ENCODE assay signal across 7 cellular contexts in the genomic region with DNA sequence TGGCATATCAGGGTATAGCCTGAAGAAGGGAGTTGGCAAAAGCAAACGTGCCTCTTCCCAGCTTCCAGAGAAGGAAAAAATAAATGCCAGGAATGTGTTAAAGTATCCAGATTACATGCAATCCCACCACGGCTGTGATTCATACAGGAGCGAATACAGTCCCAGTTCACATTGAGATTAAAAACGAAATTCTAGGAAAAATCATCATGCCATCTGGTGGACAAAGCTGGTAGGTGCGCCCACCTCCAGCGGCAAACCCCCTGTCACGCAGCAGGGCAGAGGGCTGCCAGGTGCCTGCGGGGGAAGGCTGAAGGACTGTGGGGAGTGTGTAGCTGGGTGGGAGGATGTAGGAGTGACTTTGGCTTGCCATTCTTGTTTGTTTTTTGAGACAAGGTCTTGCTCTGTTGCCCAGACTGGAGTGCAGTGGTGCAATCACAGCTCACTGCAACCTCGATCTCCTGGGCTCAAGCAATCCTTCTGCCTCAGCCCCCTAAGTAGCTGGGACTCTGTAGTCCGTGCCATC. TPM values are rescaled to one million over a fixed set of nuclear protein-coding genes. Genes with fewer than 3 reads are reported as not detected.
DNase-seq lines count a peak whose midpoint lies in the region; ATAC-seq, FAIRE-seq and TF ChIP-seq lines count a peak whose summit lies in the region.

No MANE protein-coding gene starts in this region.

- SMC1A ChIA-PET in GM12878 (lab: Charles Lee; ENCODE audit: uncharacterized antibody, unreplicated experiment) = interaction anchor here (0.7 to 2.5 kb wide), 9 partner anchors 18 to 114 kb away, joined by 3 to 24 read pairs (median 4); partner anchors contain the start of genes QPCTL, SIX5 and SNRPD2

- FAIRE-seq in GM12878 (lab: Jason Lieb, UNC) = peak; percentile 41

- TF ChIP-seq CTCF in GM10248 (IDR thresholded peaks at IDR 0.05; ENCODE audit: control extremely low read depth, extremely low read depth, low read depth, missing control alignments) (peak; percentile 72), GM12878 (IDR thresholded peaks at IDR 0.05 in 2 of 3, conservative IDR thresholded peaks at IDR 0.05 in 1 of 3; ENCODE audit: control insufficient read depth in 2 of 3, extremely low read depth in 1 of 3, insufficient read depth in 1 of 3, low read depth in 3 of 3, low read length in 3 of 3) (peak; percentile 75 to 91 (median 85))

- RAD21 ChIA-PET in GM12878 (lab: Charles Lee; ENCODE audit: unreplicated experiment) = interaction anchor here (0.8 to 4.8 kb wide), 4 partner anchors 27 to 158 kb away, joined by 3 to 63 read pairs (median 4); partner anchors contain the start of gene SIX5

- in situ Hi-C loops in GM12878 (cut with MboI) = no loop called here

- CTCF ChIA-PET in GM10248 (lab: Yijun Ruan, JAX) = interaction anchor here (0.7 to 11.7 kb wide), 33 partner anchors 9 to 707 kb away, joined by 3 to 113 read pairs (median 4); partner anchors contain the start of genes DMPK, FOXA3, RSPH6A and SIX5
- CTCF ChIA-PET in GM12878 (lab: Yijun Ruan, JAX) = interaction anchor here (0.6 to 8.1 kb wide), 28 partner anchors 8 to 360 kb away, joined by 3 to 110 read pairs (median 4); partner anchors contain the start of genes FBXO46, MYPOP, QPCTL and RSPH6A

- POLR2A ChIA-PET in GM10248 (lab: Yijun Ruan, JAX) = interaction anchor here (0.6 kb wide), 1 partner anchor 201 kb away, joined by 3 read pairs; no protein-coding TSS in a partner anchor
- POLR2A ChIA-PET in GM12878 (lab: Charles Lee) = interaction anchor here (0.6 to 2.0 kb wide), 6 partner anchors 29 to 286 kb away, joined by 3 to 9 read pairs (median 3); no protein-coding TSS in a partner anchor

- H3K4me1 ChIP-seq in GM12878 (ENCODE audit: control insufficient read depth, insufficient read depth, low read length) = peaks cover 8% of the 10 kb centered on the region

- TF ChIP-seq RAD21 in GM12878 (IDR thresholded peaks at IDR 0.05; ENCODE audit: insufficient read depth, low read depth, low read length) = peak; percentile 39; the same call in 1 of the 2 replicates

- no peak overlapping the region for H3K9ac ChIP-seq in GM12878 (ENCODE audit: control insufficient read depth, insufficient read depth, low read length)

- H2AFZ ChIP-seq in GM12878 (ENCODE audit: control insufficient read depth, low read depth, low read length) = no peak overlapping the region

- ATAC-seq in T-helper 17 cell = peak; percentile 96
- peak; percentile 93 for ATAC-seq in GM12878
- ATAC-seq in HG03175 (IDR thresholded peaks at IDR 0.05; ENCODE audit: unreplicated experiment) = no peak

- no peak overlapping the region for H3K27ac Mint-ChIP-seq in T-helper 17 cell

- H3K4me2 ChIP-seq in GM12878 (ENCODE audit: control insufficient read depth, insufficient read depth) = 0 out of 2 replicates have a peak overlapping the region, but pooled peaks have one; percentile 4

- H3K36me3 ChIP-seq in GM12878 (ENCODE audit: control insufficient read depth in 2 of 2, insufficient read depth in 2 of 2, low read length in 1 of 2) = no peaks in the 10 kb centered on the region

- TF ChIP-seq POLR2A in GM12878 (IDR thresholded peaks at IDR 0.05; ENCODE audit: low read depth, low read length) = no peak

- H3K79me2 ChIP-seq in GM12878 (ENCODE audit: control insufficient read depth, insufficient read depth, low read length) = no peaks in the 10 kb centered on the region

- WGBS in GM12878 (ENCODE audit: insufficient coverage, insufficient replicate concordance, low lambda C conversion rate, missing lambda C conversion rate) = 0% methylated on average over 10 of the region's 10 CpGs

- no peaks in the 10 kb centered on the region for H3K9me3 ChIP-seq in T-helper 17 cell (ENCODE audit: control insufficient read depth, low read length, poor library complexity, severe bottlenecking)
- H3K9me3 ChIP-seq in GM12878 (replicated peaks; ENCODE audit: control insufficient read depth, insufficient read depth, low read length) = no peaks in the 10 kb centered on the region

- H3K4me1 Mint-ChIP-seq in T-helper 17 cell = peaks cover 11% of the 10 kb centered on the region

- BruUV-seq in GM12878 (replicated peaks; lab: Mats Ljungman, UMichigan) = no TSS peak

- no peaks in the 10 kb centered on the region for H3K36me3 Mint-ChIP-seq in T-helper 17 cell (ENCODE audit: low read depth)

- H4K20me1 ChIP-seq in GM12878 (ENCODE audit: control insufficient read depth, insufficient read depth) = no peaks in the 10 kb centered on the region

- H3K27me3 Mint-ChIP-seq in T-helper 17 cell = peaks cover 42% of the 10 kb centered on the region

- DNase-seq in GM10248 (ENCODE audit: extremely low spot score) (peak; percentile 81), MV-4-11 (lab: John Stamatoyannopoulos, UW) (peak; percentile 23), T-helper 17 cell (peak; percentile 42 to 54 (median 45)), GM12878 (ENCODE audit: low read depth, low spot score) (peak; percentile 23), iris pigment epithelial cell (ENCODE audit: low read depth) (peak; percentile 59)
- peak; percentile 67 for DNase-seq in stimulated activated CD4-positive, alpha-beta T cell treated with anti-CD3 and anti-CD28 coated beads, Interleukin-15, amount 100 ng/mL, for 24 hours

- TF ChIP-seq EP300 in GM12878 (IDR thresholded peaks at IDR 0.05; ENCODE audit: borderline replicate concordance in 1 of 2, control insufficient read depth in 1 of 2, low read depth in 2 of 2, low read length in 2 of 2) = no peak

- no peak overlapping the region for H3K4me3 ChIP-seq in GM12878

- H3K27me3 ChIP-seq in GM12878 (replicated peaks in 1 of 2; ENCODE audit: control insufficient read depth in 2 of 2, insufficient read depth in 2 of 2, low read length in 1 of 2) = no peaks in the 10 kb centered on the region

- intact Hi-C loops in GM12878 (cut with micrococcal nuclease; ENCODE audit: unreplicated experiment) = loop anchor here (2.0 kb wide), 1 partner anchor 28 kb away; no protein-coding TSS in a partner anchor

- H3K27ac ChIP-seq in GM12878 (ENCODE audit: control insufficient read depth, insufficient read depth) = no peak overlapping the region

- H3K4me3 Mint-ChIP-seq in T-helper 17 cell = no peak overlapping the region

RNA-seq across cellular contexts. Expression of gene DMWD, which starts 6.4 kb away (rescaled TPM):
- total RNA-seq in T-helper 17 cell (10 to 100 TPM; 28.3 to 49.1 TPM), GM12878 (2014; rRNA removed) (28.7 and 31.2 TPM in 2 replicates), GM12878 (2014; rRNA removed; fragmentation: Illumina TruSeq; extraction: Trizol) (15.7 and 17.8 TPM in 2 replicates), GM12878 (2021) (51.3 and 56.0 TPM in 2 replicates)
- total RNA-seq in GM12878 (2013; cell fraction: nucleolus; rRNA removed) = 87.3 and 99.9 TPM in 2 replicates
- polyA plus RNA-seq in GM12878 (2011; ENCODE audit: low read depth) = 7.9 TPM
- polyA plus RNA-seq in GM12878 (2011; rRNA removed) (8.2 and 13.2 TPM in 2 replicates), GM12878 (2014; fragmentation: Illumina TruSeq; extraction: Trizol) (5.3 and 10.1 TPM in 2 replicates), GM12878 (2014; fragmentation: Nextera tagmentation; extraction: Ambion mirVana) (1 to 10 TPM; 3.5 to 3.8 TPM), GM12878 (2014; rRNA removed) (31.7 and 38.9 TPM in 2 replicates), GM12878 (2016; fragmentation: Nextera tagmentation; extraction: Ambion mirVana) (1 to 10 TPM; 5.2 to 7.6 TPM)
- polyA plus RNA-seq in GM12878 (2011; cell fraction: cytosol; rRNA removed) = 16.4 and 22.2 TPM in 2 replicates
- 55.0 and 67.0 TPM in 2 replicates for polyA plus RNA-seq in GM12878 (2011; cell fraction: nucleus; rRNA removed)
- 17.8 and 24.1 TPM in 2 replicates for polyA plus RNA-seq in GM12878 (2012)
- polyA minus RNA-seq in GM12878 (2011; rRNA and poly(A)+ RNA removed) = 21.9 and 39.8 TPM in 2 replicates
- 10.2 and 18.1 TPM in 2 replicates for polyA minus RNA-seq in GM12878 (2011; cell fraction: cytosol; rRNA and poly(A)+ RNA removed)
- 32.9 and 77.0 TPM in 2 replicates for polyA minus RNA-seq in GM12878 (2011; cell fraction: nucleus; rRNA and poly(A)+ RNA removed)

RNA-seq across cellular contexts. Expression of gene RSPH6A, which starts 16.1 kb away (rescaled TPM):
- total RNA-seq in T-helper 17 cell (under 1 TPM; 0.10 to 0.34 TPM), GM12878 (2014; rRNA removed) (0.06 and 0.16 TPM in 2 replicates), GM12878 (2014; rRNA removed; fragmentation: Illumina TruSeq; extraction: Trizol) (0.14 and 0.18 TPM in 2 replicates), GM12878 (2021) (0.37 and 0.41 TPM in 2 replicates)
- 2.9 and 4.0 TPM in 2 replicates for total RNA-seq in GM12878 (2013; cell fraction: nucleolus; rRNA removed)
- not detected for polyA plus RNA-seq in GM12878 (2011; ENCODE audit: low read depth)
- polyA plus RNA-seq in GM12878 (2011; rRNA removed) (0.06 TPM in 1 of 2 replicates, not detected in the other), GM12878 (2014; fragmentation: Illumina TruSeq; extraction: Trizol) (0.03 TPM in 1 of 2 replicates, not detected in the other), GM12878 (2014; fragmentation: Nextera tagmentation; extraction: Ambion mirVana) (not detected), GM12878 (2014; rRNA removed) (0.29 and 0.37 TPM in 2 replicates), GM12878 (2016; fragmentation: Nextera tagmentation; extraction: Ambion mirVana) (under 1 TPM in 1 of 2 experiments, not detected in 1; 0.25 TPM)
- 0.12 and 0.13 TPM in 2 replicates for polyA plus RNA-seq in GM12878 (2011; cell fraction: cytosol; rRNA removed)
- polyA plus RNA-seq in GM12878 (2011; cell fraction: nucleus; rRNA removed) = 0.43 and 0.76 TPM in 2 replicates
- polyA plus RNA-seq in GM12878 (2012) = 0.14 TPM in 1 of 2 replicates, not detected in the other
- polyA minus RNA-seq in GM12878 (2011; rRNA and poly(A)+ RNA removed) = 0.15 and 0.36 TPM in 2 replicates
- polyA minus RNA-seq in GM12878 (2011; cell fraction: cytosol; rRNA and poly(A)+ RNA removed) = 0.52 TPM in 1 of 2 replicates, not detected in the other
- 0.60 and 0.96 TPM in 2 replicates for polyA minus RNA-seq in GM12878 (2011; cell fraction: nucleus; rRNA and poly(A)+ RNA removed)

RNA-seq across cellular contexts. Expression of gene DMPK, which starts 16.8 kb away (rescaled TPM):
- 10 to 100 TPM; 18.7 to 35.8 TPM for total RNA-seq in T-helper 17 cell
- 24.3 and 27.6 TPM in 2 replicates for total RNA-seq in GM12878 (2013; cell fraction: nucleolus; rRNA removed)
- 5.7 and 6.6 TPM in 2 replicates for total RNA-seq in GM12878 (2014; rRNA removed)
- 4.9 and 5.1 TPM in 2 replicates for total RNA-seq in GM12878 (2014; rRNA removed; fragmentation: Illumina TruSeq; extraction: Trizol)
- total RNA-seq in GM12878 (2021) = 26.7 and 33.6 TPM in 2 replicates
- polyA plus RNA-seq in GM12878 (2011; ENCODE audit: low read depth) = 18.1 TPM
- 3.9 and 5.4 TPM in 2 replicates for polyA plus RNA-seq in GM12878 (2011; rRNA removed)
- 5.1 and 8.4 TPM in 2 replicates for polyA plus RNA-seq in GM12878 (2011; cell fraction: cytosol; rRNA removed)
- polyA plus RNA-seq in GM12878 (2011; cell fraction: nucleus; rRNA removed) = 102 and 132 TPM in 2 replicates
- polyA plus RNA-seq in GM12878 (2012) = 21.5 and 29.6 TPM in 2 replicates
- polyA plus RNA-seq in GM12878 (2014; fragmentation: Illumina TruSeq; extraction: Trizol) = 4.0 and 7.6 TPM in 2 replicates
- polyA plus RNA-seq in GM12878 (2014; fragmentation: Nextera tagmentation; extraction: Ambion mirVana) = under 1 TPM; 0.60 to 0.84 TPM
- 27.8 and 35.4 TPM in 2 replicates for polyA plus RNA-seq in GM12878 (2014; rRNA removed)
- polyA plus RNA-seq in GM12878 (2016; fragmentation: Nextera tagmentation; extraction: Ambion mirVana) = 1 to 10 TPM; 3.2 to 3.5 TPM
- polyA minus RNA-seq in GM12878 (2011; rRNA and poly(A)+ RNA removed) = 4.6 and 15.0 TPM in 2 replicates
- 3.2 and 4.1 TPM in 2 replicates for polyA minus RNA-seq in GM12878 (2011; cell fraction: cytosol; rRNA and poly(A)+ RNA removed)
- polyA minus RNA-seq in GM12878 (2011; cell fraction: nucleus; rRNA and poly(A)+ RNA removed) = 8.1 and 21.7 TPM in 2 replicates

RNA-seq across cellular contexts. Expression of gene SIX5, which starts 30.0 kb away (rescaled TPM):
- total RNA-seq in T-helper 17 cell = under 1 TPM; 0.42 to 0.44 TPM
- total RNA-seq in GM12878 (2013; cell fraction: nucleolus; rRNA removed) = 5.6 and 6.7 TPM in 2 replicates
- total RNA-seq in GM12878 (2014; rRNA removed) = 3.9 and 5.8 TPM in 2 replicates
- 2.7 TPM in 2 replicates for total RNA-seq in GM12878 (2014; rRNA removed; fragmentation: Illumina TruSeq; extraction: Trizol)
- 10.1 and 10.5 TPM in 2 replicates for total RNA-seq in GM12878 (2021)
- 0.39 TPM for polyA plus RNA-seq in GM12878 (2011; ENCODE audit: low read depth)
- 0.66 and 2.3 TPM in 2 replicates for polyA plus RNA-seq in GM12878 (2011; rRNA removed)
- 3.5 and 5.5 TPM in 2 replicates for polyA plus RNA-seq in GM12878 (2011; cell fraction: cytosol; rRNA removed)
- polyA plus RNA-seq in GM12878 (2011; cell fraction: nucleus; rRNA removed) = 25.1 and 25.5 TPM in 2 replicates
- 4.4 and 4.8 TPM in 2 replicates for polyA plus RNA-seq in GM12878 (2012)
- polyA plus RNA-seq in GM12878 (2014; fragmentation: Illumina TruSeq; extraction: Trizol) = 1.2 and 3.3 TPM in 2 replicates
- not detected for polyA plus RNA-seq in GM12878 (2014; fragmentation: Nextera tagmentation; extraction: Ambion mirVana)
- polyA plus RNA-seq in GM12878 (2014; rRNA removed) = 8.1 and 9.8 TPM in 2 replicates
- polyA plus RNA-seq in GM12878 (2016; fragmentation: Nextera tagmentation; extraction: Ambion mirVana) = 1 to 10 TPM; 1.9 to 2.3 TPM
- 1.0 and 2.6 TPM in 2 replicates for polyA minus RNA-seq in GM12878 (2011; rRNA and poly(A)+ RNA removed)
- 1.5 and 2.9 TPM in 2 replicates for polyA minus RNA-seq in GM12878 (2011; cell fraction: cytosol; rRNA and poly(A)+ RNA removed)
- polyA minus RNA-seq in GM12878 (2011; cell fraction: nucleus; rRNA and poly(A)+ RNA removed) = 4.0 and 7.3 TPM in 2 replicates

Comparison
In these comparisons a context has a peak if more than half of its experiments do, and no peak if none do; other contexts are left out.
1. DNase-seq: peak in every context shown above with its lines; median percentile 81 in GM10248; 67 in stimulated activated CD4-positive, alpha-beta T cell treated with anti-CD3 and anti-CD28 coated beads, Interleukin-15, amount 100 ng/mL, for 24 hours; 59 in iris pigment epithelial cell; 45 in T-helper 17 cell; 23 in MV-4-11; 23 in GM12878.